ENCODE assay signal across 11 cellular contexts in genomic region chr6:89073014-89073620, GRCh38. TPM values are rescaled to one million over a fixed set of nuclear protein-coding genes. Genes with fewer than 3 reads are reported as not detected.
DNase-seq lines count a peak whose midpoint lies in the region; ATAC-seq, FAIRE-seq and TF ChIP-seq lines count a peak whose summit lies in the region.
"Had no signal": no experiment of that assay in that cellular context is flagged by ENCODE, and none has a peak within 500 bp of the region (broad histone marks: within the 10 kb centered on the region; RNA-seq: fewer than 3 reads in every experiment).

No MANE protein-coding gene starts in this region.

- H3K4ac ChIP-seq in trophoblast cell (ENCODE audit: low read depth, low read length), result no peak overlapping the region

- H3K9me3 ChIP-seq in gastroesophageal sphincter, result no peaks in the 10 kb centered on the region
- H3K9me3 ChIP-seq in trophoblast cell (ENCODE audit: insufficient read depth, low read depth, low read length), result no peaks in the 10 kb centered on the region
- H3K9me3 ChIP-seq in ascending aorta, result no peaks in the 10 kb centered on the region

- H3K79me1 ChIP-seq in trophoblast cell (ENCODE audit: low read length), result no peaks in the 10 kb centered on the region

- H2BK5ac ChIP-seq in trophoblast cell (ENCODE audit: low read depth, low read length, poor library complexity), result no peak overlapping the region

- 20 to 34% methylated on average over 4 of the region's 4 CpGs for WGBS in gastroesophageal sphincter (ENCODE audit: low coverage in 1 of 2), 2 donors
- WGBS in trophoblast cell (ENCODE audit: extremely low coverage, insufficient coverage, insufficient read length), result no CpG with 5 or more reads among the region's 4 CpGs

- TF ChIP-seq POLR2A in GM12891 (IDR thresholded peaks at IDR 0.05; ENCODE audit: low read depth, low read length) (no peak), gastroesophageal sphincter (IDR thresholded peaks at IDR 0.05) (no peak)

- no peaks in the 10 kb centered on the region for H3K9me2 ChIP-seq in GM23338 (ENCODE audit: insufficient read depth)

- intact Hi-C loops in ascending aorta (cut with DNase I), result no loop called here

- H2BK120ac ChIP-seq in trophoblast cell (ENCODE audit: insufficient read depth, low read length, poor library complexity), result no peak overlapping the region

- H2AFZ ChIP-seq in trophoblast cell (ENCODE audit: insufficient read depth, low read length, poor library complexity) (no peak overlapping the region), GM23338 (no peak overlapping the region)

- H3K4me2 ChIP-seq in trophoblast cell (ENCODE audit: low read length) (no peak overlapping the region), GM23338 (no peak overlapping the region)

- peak; percentile 81 for FAIRE-seq in GM12891 (lab: Jason Lieb, UNC)
- FAIRE-seq: endometrium had no signal

- H3K4me3 Mint-ChIP-seq in GM23338, result no peak overlapping the region

- H3K36me3 ChIP-seq in gastroesophageal sphincter (no peaks in the 10 kb centered on the region), trophoblast cell (ENCODE audit: control insufficient read depth in 1 of 2, insufficient read depth in 2 of 2, low read length in 2 of 2) (no peaks in the 10 kb centered on the region), GM23338 (ENCODE audit: insufficient read depth) (no peaks in the 10 kb centered on the region; the same call in 1 of the 2 replicates), ascending aorta (no peaks in the 10 kb centered on the region)

- ATAC-seq in gastroesophageal sphincter, result peak; percentile 57
- no peak for ATAC-seq in GM23338
- ATAC-seq in HG03045 (IDR thresholded peaks at IDR 0.05; ENCODE audit: unreplicated experiment), result no peak
- no peak for ATAC-seq in GM19467 (IDR thresholded peaks at IDR 0.05; ENCODE audit: unreplicated experiment)

- no peak overlapping the region for H3K4me3 ChIP-seq in gastroesophageal sphincter
- no peak overlapping the region for H3K4me3 ChIP-seq in trophoblast cell (ENCODE audit: low read depth, low read length)
- H3K4me3 ChIP-seq in GM23338, result no peak overlapping the region
- H3K4me3 ChIP-seq in ascending aorta, result no peak overlapping the region

- H3K27me3 Mint-ChIP-seq in GM23338 (ENCODE audit: insufficient read depth, low read depth, poor library complexity), result no peaks in the 10 kb centered on the region

- H3K9me3 Mint-ChIP-seq in GM23338, result peaks cover 9% of the 10 kb centered on the region

- H3K27me3 ChIP-seq in gastroesophageal sphincter (no peaks in the 10 kb centered on the region), trophoblast cell (ENCODE audit: insufficient read depth, low read length) (no peaks in the 10 kb centered on the region), GM23338 (ENCODE audit: insufficient read depth) (no peaks in the 10 kb centered on the region), ascending aorta (no peaks in the 10 kb centered on the region)

- H4K20me1 ChIP-seq in GM23338 (replicated peaks; ENCODE audit: insufficient read depth), result no peaks in the 10 kb centered on the region

- no peaks in the 10 kb centered on the region for H3K4me1 Mint-ChIP-seq in GM23338

- H3K23ac ChIP-seq in trophoblast cell (ENCODE audit: low read length), result no peak overlapping the region

- peaks cover 3% of the 10 kb centered on the region; the same call in 1 of the 3 replicates for H3K36me3 Mint-ChIP-seq in GM23338 (ENCODE audit: low read depth)

- TF ChIP-seq CTCF in gastroesophageal sphincter (IDR thresholded peaks at IDR 0.05) (no peak), GM23338 (conservative IDR thresholded peaks at IDR 0.05; ENCODE audit: low read depth in 2 of 2) (no peak), ascending aorta (IDR thresholded peaks at IDR 0.05) (no peak)

- no peak for DNase-seq in GM12891 (ENCODE audit: insufficient read length, low spot score)
- peak; percentile 97 for DNase-seq in SKM-1 (lab: John Stamatoyannopoulos, UW; ENCODE audit: unreplicated experiment)
- no peak for DNase-seq in trophoblast cell
- DNase-seq in GM23338 (ENCODE audit: low spot score), result no peak
- DNase-seq in ascending aorta (ENCODE audit: low spot score in 2 of 2), result no peak
- DNase-seq: NCI-H146 had no signal

- H2BK12ac ChIP-seq in trophoblast cell (ENCODE audit: low read length), result no peak overlapping the region

- H3K18ac ChIP-seq in trophoblast cell (ENCODE audit: low read length), result no peak overlapping the region

- TF ChIP-seq EP300 in gastroesophageal sphincter (IDR thresholded peaks at IDR 0.05), result no peak

- H4K8ac ChIP-seq in trophoblast cell (ENCODE audit: low read depth, low read length), result peak overlapping the region; percentile 60

- H3F3A ChIP-seq in GM23338 (replicated peaks; ENCODE audit: low read depth), result no peaks in the 10 kb centered on the region

- peak overlapping the region in 3 of 4 donors; percentile 58 to 66 (median 65) for H3K27ac ChIP-seq in gastroesophageal sphincter
- no peak overlapping the region for H3K27ac ChIP-seq in trophoblast cell (ENCODE audit: low read depth, low read length)
- no peak overlapping the region for H3K27ac ChIP-seq in GM23338 (ENCODE audit: low read depth)
- H3K27ac ChIP-seq in ascending aorta, result no peak overlapping the region

- no peak overlapping the region for H2AK5ac ChIP-seq in trophoblast cell (ENCODE audit: low read length)

- no peak overlapping the region for H3K14ac ChIP-seq in trophoblast cell (ENCODE audit: low read length)

- peaks cover 0 to 13% (median 4%) of the 10 kb centered on the region in 3 donors for H3K4me1 ChIP-seq in gastroesophageal sphincter
- H3K4me1 ChIP-seq in trophoblast cell (ENCODE audit: control insufficient read depth in 1 of 2, insufficient read depth in 2 of 2, low read length in 2 of 2), result no peaks in the 10 kb centered on the region
- H3K4me1 ChIP-seq in GM23338 (ENCODE audit: insufficient read depth), result no peaks in the 10 kb centered on the region
- no peaks in the 10 kb centered on the region for H3K4me1 ChIP-seq in ascending aorta

- H3K27ac Mint-ChIP-seq in GM23338, result no peak overlapping the region

- no peaks in the 10 kb centered on the region for H3K79me2 ChIP-seq in trophoblast cell (ENCODE audit: control insufficient read depth, insufficient read depth, low read length, poor library complexity)
- no peaks in the 10 kb centered on the region for H3K79me2 ChIP-seq in GM23338 (replicated peaks; ENCODE audit: insufficient read depth)

- H3K9ac ChIP-seq in trophoblast cell (ENCODE audit: low read length), result no peak overlapping the region

- no peak overlapping the region for H4K91ac ChIP-seq in trophoblast cell (ENCODE audit: low read depth, low read length)

- no peak overlapping the region for H4K12ac ChIP-seq in trophoblast cell (ENCODE audit: low read depth, low read length)

TF ChIP-seq in GM12891, 5 proteins besides CTCF, POLR2A, EP300 and RAD21:
- TF ChIP-seq SPI1 (IDR thresholded peaks at IDR 0.05; ENCODE audit: low read depth, low read length), result no peak
TF ChIP-seq in GM12891: peak in this region for 0.

TF ChIP-seq in GM23338, 12 proteins besides CTCF, POLR2A, EP300 and RAD21 (continues in another document):
- no peak for TF ChIP-seq STAT1 (IDR thresholded peaks at IDR 0.05; ENCODE audit: unreplicated experiment)
- TF ChIP-seq POLR2AphosphoS5 (IDR thresholded peaks at IDR 0.05; ENCODE audit: low read depth), result no peak
- no peak for TF ChIP-seq JUNB (IDR thresholded peaks at IDR 0.05; ENCODE audit: unreplicated experiment)
- TF ChIP-seq ZNF114 (CRISPR knock-in tag; IDR thresholded peaks at IDR 0.05), result no peak
- no peak for TF ChIP-seq ETS1 (IDR thresholded peaks at IDR 0.05)

RNA-seq across cellular contexts. Expression of gene PNRC1, which starts 7.4 kb away (rescaled TPM):
- 42.8 TPM for polyA plus RNA-seq in GM12891 (2012; ENCODE audit: low read depth, missing spikeins)
- 100 to 1,000 TPM; 316 to 349 (median 331) TPM for total RNA-seq in gastroesophageal sphincter
- 47.4 and 49.0 TPM in 2 replicates for polyA plus RNA-seq in trophoblast cell (2013)
- total RNA-seq in GM23338 (2014; rRNA removed; shearing (Covaris generic)), result 38.6 and 40.7 TPM in 2 replicates
- 33.7 and 35.0 TPM in 2 replicates for polyA plus RNA-seq in GM23338 (2016; fragmentation: Nextera tagmentation; extraction: Ambion mirVana)
- 196 TPM for total RNA-seq in ascending aorta

RNA-seq across cellular contexts. Expression of gene SRSF12, which starts 44.8 kb away (rescaled TPM):
- 0.30 TPM for polyA plus RNA-seq in GM12891 (2012; ENCODE audit: low read depth, missing spikeins)
- total RNA-seq in gastroesophageal sphincter, result 1 to 10 TPM in 2 of 4 donors, under 1 TPM in 2; 0.74 to 1.4 (median 1.1) TPM
- polyA plus RNA-seq in trophoblast cell (2013), result 3.5 and 4.3 TPM in 2 replicates
- 2.6 and 3.6 TPM in 2 replicates for total RNA-seq in GM23338 (2014; rRNA removed; shearing (Covaris generic))
- polyA plus RNA-seq in GM23338 (2016; fragmentation: Nextera tagmentation; extraction: Ambion mirVana), result 2.3 and 3.6 TPM in 2 replicates
- 0.53 TPM for total RNA-seq in ascending aorta
- polyA plus RNA-seq: BJ had no signal

Comparison
In these comparisons a context has a peak if more than half of its experiments do, and no peak if none do; other contexts are left out.
1. H3K27ac ChIP-seq: peak in gastroesophageal sphincter (3 of 4); none in trophoblast cell (single experiment), GM23338 (single experiment) and ascending aorta (0 of 2).